In genomic region chr9:135951889-135952663, GRCh38 we compare ENCODE assay signal across 1 cellular context.
TF ChIP-seq lines count a peak whose summit lies in the region.

No MANE protein-coding gene starts in this region.

TF ChIP-seq in GM23338, 12 proteins besides CTCF, POLR2A, EP300 and RAD21 (continued from another document):
- TF ChIP-seq EZH2 (IDR thresholded peaks at IDR 0.05; ENCODE audit: low read depth, unreplicated experiment), result no peak
- TF ChIP-seq ETS1 (IDR thresholded peaks at IDR 0.05), result no peak
- TF ChIP-seq, protein P1, sequence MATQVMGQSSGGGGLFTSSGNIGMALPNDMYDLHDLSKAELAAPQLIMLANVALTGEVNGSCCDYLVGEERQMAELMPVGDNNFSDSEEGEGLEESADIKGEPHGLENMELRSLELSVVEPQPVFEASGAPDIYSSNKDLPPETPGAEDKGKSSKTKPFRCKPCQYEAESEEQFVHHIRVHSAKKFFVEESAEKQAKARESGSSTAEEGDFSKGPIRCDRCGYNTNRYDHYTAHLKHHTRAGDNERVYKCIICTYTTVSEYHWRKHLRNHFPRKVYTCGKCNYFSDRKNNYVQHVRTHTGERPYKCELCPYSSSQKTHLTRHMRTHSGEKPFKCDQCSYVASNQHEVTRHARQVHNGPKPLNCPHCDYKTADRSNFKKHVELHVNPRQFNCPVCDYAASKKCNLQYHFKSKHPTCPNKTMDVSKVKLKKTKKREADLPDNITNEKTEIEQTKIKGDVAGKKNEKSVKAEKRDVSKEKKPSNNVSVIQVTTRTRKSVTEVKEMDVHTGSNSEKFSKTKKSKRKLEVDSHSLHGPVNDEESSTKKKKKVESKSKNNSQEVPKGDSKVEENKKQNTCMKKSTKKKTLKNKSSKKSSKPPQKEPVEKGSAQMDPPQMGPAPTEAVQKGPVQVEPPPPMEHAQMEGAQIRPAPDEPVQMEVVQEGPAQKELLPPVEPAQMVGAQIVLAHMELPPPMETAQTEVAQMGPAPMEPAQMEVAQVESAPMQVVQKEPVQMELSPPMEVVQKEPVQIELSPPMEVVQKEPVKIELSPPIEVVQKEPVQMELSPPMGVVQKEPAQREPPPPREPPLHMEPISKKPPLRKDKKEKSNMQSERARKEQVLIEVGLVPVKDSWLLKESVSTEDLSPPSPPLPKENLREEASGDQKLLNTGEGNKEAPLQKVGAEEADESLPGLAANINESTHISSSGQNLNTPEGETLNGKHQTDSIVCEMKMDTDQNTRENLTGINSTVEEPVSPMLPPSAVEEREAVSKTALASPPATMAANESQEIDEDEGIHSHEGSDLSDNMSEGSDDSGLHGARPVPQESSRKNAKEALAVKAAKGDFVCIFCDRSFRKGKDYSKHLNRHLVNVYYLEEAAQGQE (IDR thresholded peaks at IDR 0.05; ENCODE audit: unreplicated experiment), result no peak
- no peak for TF ChIP-seq ZNF331 (CRISPR knock-in tag; IDR thresholded peaks at IDR 0.05; ENCODE audit: low read depth)
- no peak for TF ChIP-seq CREB1 (CRISPR knock-in tag; IDR thresholded peaks at IDR 0.05; ENCODE audit: low read depth)
- no peak for TF ChIP-seq NANOG (IDR thresholded peaks at IDR 0.05; ENCODE audit: borderline replicate concordance)
